8 cellular contexts compared by ENCODE assay signal in genomic region chr16:4660454-4661007, GRCh38. TPM values are rescaled to one million over a fixed set of nuclear protein-coding genes. Genes with fewer than 3 reads are reported as not detected.
DNase-seq lines count a peak whose midpoint lies in the region; TF ChIP-seq lines count a peak whose summit lies in the region.

No MANE protein-coding gene starts in this region.

- TF ChIP-seq EP300 in tibial nerve (IDR thresholded peaks at IDR 0.05) = peak in 1 of 2 donors; percentile 12

- no peak overlapping the region for H3K4me3 ChIP-seq in tibial nerve

- no peaks in the 10 kb centered on the region for H3K27me3 ChIP-seq in tibial nerve

- peaks cover 0 to 71% (median 6%) of the 10 kb centered on the region in 3 donors for H3K36me3 ChIP-seq in tibial nerve

- DNase-seq in NCI-H2107 treated with DMSO at 0.1 percent for 48 hours (lab: John Stamatoyannopoulos, UW; ENCODE audit: unreplicated experiment) = peak; percentile 56
- DNase-seq in NCI-H2107 (lab: John Stamatoyannopoulos, UW) = no peak
- DNase-seq in activated CD4-positive, alpha-beta T cell treated with anti-CD3 and anti-CD28 coated beads, Interleukin-2, amount 50 U/mL, for 24 hours (ENCODE audit: low read depth in 1 of 2, low spot score in 1 of 2) = peak; percentile 39 to 56
- DNase-seq in neural crest cell (ENCODE audit: low read depth, low spot score) = peak; percentile 14
- no peak for DNase-seq in tibial nerve (ENCODE audit: low spot score in 2 of 2)
- no peak for DNase-seq in G401 (ENCODE audit: low spot score)
- DNase-seq in NCI-H526 treated with DMSO at 0.1 percent for 48 hours (lab: John Stamatoyannopoulos, UW) = no peak

- peak overlapping the region; percentile 93 for H3K27ac ChIP-seq in cingulate gyrus (ENCODE audit: low read depth, low read length)
- peak overlapping the region in 3 of 4 donors; percentile 20 to 69 (median 53) for H3K27ac ChIP-seq in tibial nerve

- H3K4me3 Mint-ChIP-seq in neural crest cell = no peak overlapping the region

- H3K4me1 ChIP-seq in tibial nerve = peaks cover 0 to 44% (median 21%) of the 10 kb centered on the region in 4 donors

- 36 to 42% methylated on average over 17 to 18 of the region's 18 CpGs for WGBS in tibial nerve, 2 donors

- H3K9me3 Mint-ChIP-seq in neural crest cell = no peaks in the 10 kb centered on the region

- H3K36me3 Mint-ChIP-seq in neural crest cell (ENCODE audit: low read depth) = no peaks in the 10 kb centered on the region

- peaks cover 3% of the 10 kb centered on the region for H3K4me1 Mint-ChIP-seq in neural crest cell

- peak overlapping the region; percentile 90 for H3K27ac Mint-ChIP-seq in neural crest cell (ENCODE audit: unreplicated experiment)

- no peak for TF ChIP-seq CTCF in neural crest cell (conservative IDR thresholded peaks at IDR 0.05)
- no peak for TF ChIP-seq CTCF in tibial nerve (IDR thresholded peaks at IDR 0.05)

- no peak for TF ChIP-seq POLR2A in tibial nerve (IDR thresholded peaks at IDR 0.05)

- no peaks in the 10 kb centered on the region for H3K27me3 Mint-ChIP-seq in neural crest cell (ENCODE audit: low read depth)

- in situ Hi-C loops in G401 (cut with HindIII; ENCODE audit: low sequenced_read_pairs) = no loop called here

- H3K9me3 ChIP-seq in tibial nerve = no peaks in the 10 kb centered on the region

RNA-seq across cellular contexts. Expression of gene NUDT16L1, which starts 32.8 kb away (rescaled TPM):
- total RNA-seq in neural crest cell (36.8 and 37.8 TPM in 2 replicates), tibial nerve (10 to 100 TPM; 30.3 to 63.7 (median 48.5) TPM)
- 71.5 and 89.1 TPM in 2 replicates for total RNA-seq in G401 (2014; rRNA removed; shearing (Covaris generic))

RNA-seq across cellular contexts. Expression of gene MGRN1, which starts 35.9 kb away (rescaled TPM):
- total RNA-seq in neural crest cell (79.7 and 83.1 TPM in 2 replicates), tibial nerve (10 to 100 TPM; 37.5 to 59.1 (median 42.7) TPM)
- 13.3 and 21.4 TPM in 2 replicates for total RNA-seq in G401 (2014; rRNA removed; shearing (Covaris generic))

RNA-seq across cellular contexts. Expression of gene UBALD1, which starts 45.8 kb away (rescaled TPM):
- total RNA-seq in neural crest cell = 14.8 and 17.6 TPM in 2 replicates
- 10 to 100 TPM in 2 of 4 donors, 1 to 10 TPM in 2; 6.5 to 22.8 (median 9.8) TPM for total RNA-seq in tibial nerve
- total RNA-seq in G401 (2014; rRNA removed; shearing (Covaris generic)) = 12.4 and 15.6 TPM in 2 replicates

Comparison
In these comparisons a context has a peak if more than half of its experiments do, and no peak if none do; other contexts are left out.
1. DNase-seq: peak in NCI-H2107 treated with DMSO at 0.1 percent for 48 hours (single experiment), activated CD4-positive, alpha-beta T cell treated with anti-CD3 and anti-CD28 coated beads, Interleukin-2, amount 50 U/mL, for 24 hours (2 of 2) and neural crest cell (single experiment); none in NCI-H2107 (single experiment), tibial nerve (0 of 2), G401 (single experiment) and NCI-H526 treated with DMSO at 0.1 percent for 48 hours (single experiment).